In the genomic region with DNA sequence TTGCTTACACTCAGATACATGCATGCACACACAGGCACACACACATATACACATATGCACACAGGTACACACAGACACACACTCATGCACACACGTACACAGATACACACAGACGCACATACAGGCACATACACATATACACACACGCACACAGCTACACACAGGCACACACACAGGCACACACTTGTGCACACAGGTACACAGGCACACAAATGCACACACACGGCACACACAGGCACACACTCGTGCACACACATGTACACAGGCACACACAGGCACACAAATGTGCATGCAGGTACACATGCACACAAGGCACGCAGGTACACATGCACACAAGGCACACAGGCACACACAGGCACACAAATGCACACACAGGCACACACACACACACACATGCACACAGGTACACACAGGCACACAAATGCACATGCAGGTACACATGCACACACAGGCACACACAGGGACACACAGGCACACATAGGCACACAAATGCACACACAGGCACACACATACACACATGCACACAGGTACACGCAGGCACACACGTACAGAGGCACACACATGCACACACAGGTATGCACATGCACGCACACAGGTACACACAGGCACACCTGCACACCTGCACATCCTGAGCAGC, we compare ENCODE assay signal across 27 cellular contexts.
DNase-seq lines count a peak whose midpoint lies in the region; ATAC-seq, FAIRE-seq and TF ChIP-seq lines count a peak whose summit lies in the region.
"Had no signal": no experiment of that assay in that cellular context is flagged by ENCODE, and none has a peak within 500 bp of the region (broad histone marks: within the 10 kb centered on the region; RNA-seq: fewer than 3 reads in every experiment).

No MANE protein-coding gene starts in this region.

- H3K27me3 ChIP-seq in HepG2 (ENCODE audit: control insufficient read depth in 1 of 2, insufficient read depth in 2 of 2, low read length in 2 of 2) (no peaks in the 10 kb centered on the region), right lobe of liver (no peaks in the 10 kb centered on the region), bronchial epithelial cell (ENCODE audit: control insufficient read depth, insufficient read depth, low read length) (no peaks in the 10 kb centered on the region), neural cell (ENCODE audit: insufficient read depth, low read depth, low read length) (no peaks in the 10 kb centered on the region)
- H3K27me3 ChIP-seq: SJCRH30 had no signal

- in situ Hi-C loops in HepG2 (cut with HindIII; ENCODE audit: extremely low pct_ligation_motif_present, low pct_unique_long_range_greater_than_20kb), result loop anchor here (10.0 to 25.0 kb wide), 2 partner anchors 64 to 107 kb away; partner anchors contain the start of gene PDE9A

- H3K9me2 ChIP-seq in neural cell (ENCODE audit: insufficient read depth, low read length), result no peaks in the 10 kb centered on the region

- H3K27ac ChIP-seq in HepG2 (ENCODE audit: extremely low read length, insufficient read depth, low read length), result no peak overlapping the region
- H3K27ac ChIP-seq in right lobe of liver, result no peak overlapping the region
- H3K27ac ChIP-seq in neural cell (ENCODE audit: low read length), result peak overlapping the region; percentile 48
- H3K27ac ChIP-seq: SJCRH30 had no signal

- no peak for TF ChIP-seq POLR2A in HepG2 (IDR thresholded peaks at IDR 0.05; ENCODE audit: insufficient read depth in 1 of 2, low read depth in 2 of 2, low read length in 2 of 2)
- TF ChIP-seq POLR2A in right lobe of liver (IDR thresholded peaks at IDR 0.05), result no peak

- H2AFZ ChIP-seq in HepG2 (ENCODE audit: low read length), result no peak overlapping the region
- no peak overlapping the region for H2AFZ ChIP-seq in neural cell (ENCODE audit: low read depth, low read length)
- H2AFZ ChIP-seq: GM23338 had no signal

- H3K9me3 ChIP-seq in HepG2 (ENCODE audit: low read length) (no peaks in the 10 kb centered on the region), right lobe of liver (no peaks in the 10 kb centered on the region), neural cell (ENCODE audit: low read length) (no peaks in the 10 kb centered on the region)
- H3K9me3 ChIP-seq: SJCRH30 had no signal

- H3K36me3 ChIP-seq in HepG2 (replicated peaks in 1 of 2; ENCODE audit: control insufficient read depth in 1 of 2, insufficient read depth in 2 of 2, low read length in 2 of 2), result peaks cover 9 to 23% of the 10 kb centered on the region in 2 experiments; a peak in 4 of 5 replicates
- H3K36me3 ChIP-seq in right lobe of liver, result no peaks in the 10 kb centered on the region
- no peaks in the 10 kb centered on the region for H3K36me3 ChIP-seq in bronchial epithelial cell (ENCODE audit: control insufficient read depth, insufficient read depth, low read length)
- peaks cover 23% of the 10 kb centered on the region for H3K36me3 ChIP-seq in neural cell (ENCODE audit: insufficient read depth, low read length)
- H3K36me3 ChIP-seq: SJCRH30 had no signal

- H3K79me2 ChIP-seq in HepG2 (ENCODE audit: insufficient read depth, low read length), result no peaks in the 10 kb centered on the region
- no peaks in the 10 kb centered on the region for H3K79me2 ChIP-seq in neural cell (replicated peaks; ENCODE audit: insufficient read depth, low read length)

- TF ChIP-seq RAD21 in HepG2 (CRISPR knock-in tag; IDR thresholded peaks at IDR 0.05) (no peak), neural cell (conservative IDR thresholded peaks at IDR 0.05) (no peak)

- no peak overlapping the region for H3K4me3 ChIP-seq in HepG2 (replicated peaks in 1 of 3; ENCODE audit: insufficient read depth in 1 of 3, low read depth in 2 of 3, low read length in 3 of 3)
- H3K4me3 ChIP-seq in right lobe of liver, result no peak overlapping the region
- no peak overlapping the region for H3K4me3 ChIP-seq in bronchial epithelial cell (ENCODE audit: low read depth, low read length)
- no peak overlapping the region for H3K4me3 ChIP-seq in neural cell (ENCODE audit: low read length)
- H3K4me3 ChIP-seq: GM23338, K562, SJCRH30 had no signal

- H3K4me2 ChIP-seq in HepG2 (ENCODE audit: low read depth, low read length), result no peak overlapping the region
- H3K4me2 ChIP-seq in neural cell (ENCODE audit: low read length), result no peak overlapping the region
- H3K4me2 ChIP-seq: GM23338 had no signal

- ATAC-seq in HepG2 (no peak), right lobe of liver (no peak), HG03432 (IDR thresholded peaks at IDR 0.05; ENCODE audit: unreplicated experiment) (no peak)
- ATAC-seq: GM23338, K562, PC-3, Right ventricle myocardium inferior, SK-N-SH treated with all-trans-retinoic acid at 6 μM for 48 hours had no signal

- FAIRE-seq in HepG2 (lab: Jason Lieb, UNC) (no peak), bronchial epithelial cell (lab: Jason Lieb, UNC) (peak; percentile 98), urothelium cell line (lab: Jason Lieb, UNC) (peak; percentile 97)
- FAIRE-seq: D721Med, K562 had no signal

- CTCF ChIA-PET in HepG2 (lab: Yijun Ruan, JAX; ENCODE audit: low intra/inter-chr PET ratio, low total read pairs), result no interaction called here

- BruUV-seq in HepG2 (replicated peaks; lab: Mats Ljungman, UMichigan), result no TSS peak

- DNase-seq in HepG2 (ENCODE audit: low spot score) (no peak), right lobe of liver (no peak), bronchial epithelial cell (ENCODE audit: low read depth) (no peak), urothelium cell line (ENCODE audit: low spot score) (no peak), DMS 273 (lab: John Stamatoyannopoulos, UW; ENCODE audit: unreplicated experiment) (no peak)
- no peak for DNase-seq in activated CD4-positive, CD25-positive, alpha-beta regulatory T cell (lab: John Stamatoyannopoulos, UW)
- DNase-seq: 8988T, ACHN, DMS53, HCEC 1CT, MV-4-11, NCI-H1105, NCI-H1436 treated with DMSO at 0.1 percent for 48 hours, NCI-H1930, NCI-H2107, NCI-H446, NCI-H524 treated with DMSO at 0.1 percent for 48 hours, NCI-H774, PC-3, SJCRH30 had no signal

- no peak for TF ChIP-seq EP300 in HepG2 (IDR thresholded peaks at IDR 0.05; ENCODE audit: low read depth in 2 of 2, low read length in 2 of 2)
- TF ChIP-seq EP300 in HepG2 (CRISPR knock-in tag; IDR thresholded peaks at IDR 0.05; ENCODE audit: borderline replicate concordance), result no peak
- TF ChIP-seq EP300 in neural cell (conservative IDR thresholded peaks at IDR 0.05; ENCODE audit: poor library complexity, severe bottlenecking), result no peak

- H3F3A ChIP-seq in neural cell (ENCODE audit: insufficient read depth, low read length, poor library complexity, severe bottlenecking), result no peaks in the 10 kb centered on the region

- no peaks in the 10 kb centered on the region for H4K20me1 ChIP-seq in HepG2 (ENCODE audit: insufficient read depth, low read length)
- no peaks in the 10 kb centered on the region for H4K20me1 ChIP-seq in neural cell (ENCODE audit: insufficient read depth)

- H3K4me1 ChIP-seq in HepG2 (ENCODE audit: insufficient read depth, low read length) (no peaks in the 10 kb centered on the region), right lobe of liver (no peaks in the 10 kb centered on the region)
- H3K4me1 ChIP-seq: SJCRH30 had no signal

- H3K9ac ChIP-seq in HepG2 (ENCODE audit: insufficient read depth, low read depth, low read length) (no peak overlapping the region), neural cell (ENCODE audit: low read length) (no peak overlapping the region)

- intact Hi-C loops in HepG2 (cut with micrococcal nuclease; ENCODE audit: unreplicated experiment), result no loop called here
- intact Hi-C loops in right lobe of liver (cut with DNase I), result no loop called here

- POLR2A ChIA-PET in HepG2 (lab: Yijun Ruan, JAX), result no interaction called here

- WGBS in HepG2 (ENCODE audit: low lambda C conversion rate), result 83% methylated on average over 5 of the region's 9 CpGs
- WGBS in right lobe of liver (ENCODE audit: insufficient coverage, low coverage, low lambda C conversion rate, missing lambda C conversion rate), result 58% methylated on average over 3 of the region's 9 CpGs

- TF ChIP-seq CTCF in HepG2 (CRISPR knock-in tag; IDR thresholded peaks at IDR 0.05) (no peak), right lobe of liver (IDR thresholded peaks at IDR 0.05) (no peak), bronchial epithelial cell (IDR thresholded peaks at IDR 0.05; ENCODE audit: insufficient read depth, low read length, severe bottlenecking) (no peak), neural cell (IDR thresholded peaks at IDR 0.05; ENCODE audit: poor library complexity, severe bottlenecking) (no peak)

TF ChIP-seq in HepG2, 621 proteins besides CTCF, POLR2A, EP300 and RAD21 (continues in another document):
- TF ChIP-seq HIC2 (CRISPR knock-in tag; IDR thresholded peaks at IDR 0.05; ENCODE audit: low read depth) (no peak), ZNF619 (CRISPR knock-in tag; IDR thresholded peaks at IDR 0.05) (no peak)

TF ChIP-seq in neural cell, 6 proteins besides CTCF, POLR2A, EP300 and RAD21:
- TF ChIP-seq MXI1 (conservative IDR thresholded peaks at IDR 0.05; ENCODE audit: poor library complexity, severe bottlenecking) (no peak), TAF1 (IDR thresholded peaks at IDR 0.05; ENCODE audit: low read depth) (no peak), POLR2AphosphoS5 (IDR thresholded peaks at IDR 0.05) (no peak)
